ENCODE assay signal across 27 cellular contexts in the genomic region with DNA sequence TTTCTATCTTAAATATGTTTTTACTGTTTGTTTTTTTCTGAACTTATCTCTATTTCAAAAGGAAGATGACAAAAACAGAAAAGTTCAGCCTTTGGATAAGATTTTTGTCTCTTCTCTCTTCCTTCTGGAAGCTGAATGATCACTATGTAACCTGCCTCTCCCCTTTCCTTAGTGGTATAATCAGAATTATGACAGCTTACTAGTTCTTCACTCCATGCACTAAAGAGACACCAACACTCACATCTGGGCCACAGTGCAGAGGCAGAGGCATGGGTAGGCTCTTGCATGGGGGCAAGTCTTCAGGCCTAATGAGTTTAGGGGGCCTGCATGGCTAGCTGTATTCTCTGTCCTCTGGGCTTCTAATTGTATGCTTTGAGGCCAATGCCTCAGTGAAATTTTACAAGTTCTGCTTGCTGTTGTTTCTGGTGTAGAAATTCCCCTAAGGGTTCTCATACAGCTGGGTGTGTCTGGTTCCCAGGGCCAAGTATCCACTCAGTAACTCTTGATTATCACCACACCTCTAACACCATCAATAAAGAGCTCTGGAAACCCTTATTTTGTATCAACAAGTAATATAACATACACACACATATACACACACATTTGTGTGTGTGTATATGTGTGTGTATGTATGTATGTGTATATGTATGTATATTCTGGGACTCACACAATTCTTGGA.
"Had no signal": no experiment of that assay in that cellular context is flagged by ENCODE, and none has a peak within 500 bp of the region (broad histone marks: within the 10 kb centered on the region; RNA-seq: fewer than 3 reads in every experiment).

No MANE protein-coding gene starts in this region.

- H3K36me3 ChIP-seq: brain microvascular endothelial cell, esophagus squamous epithelium, gastroesophageal sphincter, WERI-Rb-1 had no signal

- ATAC-seq: activated CD4-positive, CD25-positive, alpha-beta regulatory T cell treated with anti-CD3 and anti-CD28 coated beads, Interleukin-2, amount 50 U/mL, for 24 hours; activated CD8-positive, alpha-beta T cell treated with anti-CD3 and anti-CD28 coated beads for 36 hours; activated T-cell treated with anti-CD3 and anti-CD28 coated beads, Interleukin-2, amount 50 U/mL, for 4 hours; activated T-helper 17 cell treated with anti-CD3 and anti-CD28 coated beads, Interleukin-2, amount 50 U/mL, for 72 hours; gastroesophageal sphincter; T-helper 17 cell had no signal

- H3K27ac ChIP-seq: brain microvascular endothelial cell, epithelial cell of prostate, esophagus squamous epithelium, gastroesophageal sphincter, WERI-Rb-1 had no signal

- H3K9me3 ChIP-seq: esophagus squamous epithelium, gastroesophageal sphincter had no signal

- H3K4me1 ChIP-seq: esophagus squamous epithelium, gastroesophageal sphincter had no signal

- H3K27me3 ChIP-seq: brain microvascular endothelial cell, esophagus squamous epithelium, gastroesophageal sphincter had no signal

- H3K4me3 ChIP-seq: esophagus squamous epithelium, gastroesophageal sphincter had no signal

- DNase-seq: activated B cell treated with CpG ODN at 0.5 μM for 24 hours; activated CD4-positive, alpha-beta T cell treated with anti-CD3 and anti-CD28 coated beads for 48 hours; activated CD4-positive, alpha-beta T cell treated with anti-CD3 and anti-CD28 coated beads, Interleukin-2, amount 50 U/mL, for 1 hour; activated CD4-positive, alpha-beta T cell treated with anti-CD3 and anti-CD28 coated beads, Interleukin-2, amount 50 U/mL, for 48 hours; activated CD8-positive, alpha-beta memory T cell treated with anti-CD3 and anti-CD28 coated beads for 24 hours; activated CD8-positive, alpha-beta T cell treated with anti-CD3 and anti-CD28 coated beads for 36 hours; activated effector memory CD4-positive, alpha-beta T cell treated with Interleukin-2 at 50 U/mL for 16 hours; activated gamma-delta T cell treated with Interleukin-2 at 50 U/mL for 16 hours; activated naive CD4-positive, alpha-beta T cell treated with anti-CD3 and anti-CD28 coated beads, Interleukin-2, amount 50 U/mL, for 16 hours; activated naive CD4-positive, alpha-beta T cell treated with Interleukin-2 at 50 U/mL for 16 hours; activated T-cell treated with anti-CD3 and anti-CD28 coated beads, Interleukin-2, amount 50 U/mL, for 4 hours; amniotic stem cell; anterior cingulate cortex; brain microvascular endothelial cell; cortex of kidney; dermis blood vessel endothelial cell; effector CD4-positive, alpha-beta T cell; esophagus squamous epithelium; foreskin melanocyte; T-helper 1 cell; T-helper 17 cell; T1000; WERI-Rb-1 had no signal
